In genomic region chr10:60677541-60678129, GRCh38 we compare ENCODE assay signal across 28 cellular contexts.
A peak's percentile ranks its signal among the peaks of the same experiment; 100 is the strongest.
DNase-seq lines count a peak whose midpoint lies in the region; ATAC-seq, FAIRE-seq and TF ChIP-seq lines count a peak whose summit lies in the region.
"Had no signal": no experiment of that assay in that cellular context is flagged by ENCODE, and none has a peak within 500 bp of the region (broad histone marks: within the 10 kb centered on the region; RNA-seq: fewer than 3 reads in every experiment).

No MANE protein-coding gene starts in this region.

- H2AFZ ChIP-seq in GM23338 (no peak overlapping the region), astrocyte (ENCODE audit: low read depth, low read length) (no peak overlapping the region)
- H2AFZ ChIP-seq: PC-9 had no signal

- ATAC-seq in GM23338, result peak; percentile 72
- ATAC-seq: activated naive CD8-positive, alpha-beta T cell treated with anti-CD3 and anti-CD28 coated beads, Interleukin-2, amount 50 U/mL, for 24 hours had no signal

- no peak overlapping the region for H3K27ac ChIP-seq in GM23338 (ENCODE audit: low read depth)
- H3K27ac ChIP-seq in astrocyte (ENCODE audit: low read depth, low read length), result no peak overlapping the region
- peak overlapping the region in 1 of 2 donors; percentile 41 for H3K27ac ChIP-seq in kidney (ENCODE audit: low read depth in 2 of 2, low read length in 2 of 2)
- H3K27ac ChIP-seq: epithelial cell of prostate, PC-9, VCaP had no signal

- H3K9me3 Mint-ChIP-seq in GM23338 (peaks cover 11% of the 10 kb centered on the region), astrocyte (ENCODE audit: unreplicated experiment) (peaks cover 6% of the 10 kb centered on the region)
- H3K9me3 Mint-ChIP-seq: activated naive CD8-positive, alpha-beta T cell treated with anti-CD3 and anti-CD28 coated beads, Interleukin-2, amount 50 U/mL, for 24 hours had no signal

- TF ChIP-seq CTCF in GM23338 (conservative IDR thresholded peaks at IDR 0.05; ENCODE audit: low read depth in 2 of 2) (no peak), astrocyte (IDR thresholded peaks at IDR 0.05; ENCODE audit: insufficient read depth, low read depth, low read length) (no peak), kidney (IDR thresholded peaks at IDR 0.05; ENCODE audit: borderline replicate concordance, extremely low read depth, insufficient read depth) (no peak)

- no peak overlapping the region for H3K4me3 Mint-ChIP-seq in GM23338
- H3K4me3 Mint-ChIP-seq in astrocyte (ENCODE audit: unreplicated experiment), result no peak overlapping the region
- H3K4me3 Mint-ChIP-seq: activated naive CD8-positive, alpha-beta T cell treated with anti-CD3 and anti-CD28 coated beads, Interleukin-2, amount 50 U/mL, for 24 hours; brain; type B pancreatic cell had no signal

- H3K9ac ChIP-seq in astrocyte (ENCODE audit: low read length) (no peak overlapping the region), kidney (ENCODE audit: low read length in 2 of 2) (no peak overlapping the region)

- H3K36me3 Mint-ChIP-seq in GM23338 (ENCODE audit: low read depth) (peaks cover 26% of the 10 kb centered on the region), astrocyte (ENCODE audit: low read depth, unreplicated experiment) (no peaks in the 10 kb centered on the region)
- H3K36me3 Mint-ChIP-seq: brain had no signal

- DNase-seq in GM23338 (ENCODE audit: low spot score), result no peak
- DNase-seq in astrocyte (ENCODE audit: low read depth), result peak; percentile 25
- DNase-seq in kidney, result no peak
- DNase-seq in renal cortical epithelial cell (ENCODE audit: low read depth), result peak; percentile 56
- no peak for DNase-seq in HPDE6-E6E7 (ENCODE audit: extremely low spot score)
- DNase-seq in DMS 273 (lab: John Stamatoyannopoulos, UW; ENCODE audit: unreplicated experiment), result no peak
- DNase-seq in NCI-H187 treated with DMSO at 0.1 percent for 48 hours (lab: John Stamatoyannopoulos, UW), result no peak
- DNase-seq in SKM-1 treated with dmso at 0.1 percent for 144 hours (lab: John Stamatoyannopoulos, UW; ENCODE audit: unreplicated experiment), result no peak
- DNase-seq: activated CD4-positive, alpha-beta T cell treated with anti-CD3 and anti-CD28 coated beads for 48 hours; activated gamma-delta T cell treated with Interleukin-2 at 50 U/mL for 16 hours; activated naive CD8-positive, alpha-beta T cell treated with anti-CD3 and anti-CD28 coated beads, Interleukin-2, amount 50 U/mL, for 24 hours; activated T-cell treated with anti-CD3 and anti-CD28 coated beads, Interleukin-2, amount 50 U/mL, for 1 hour; C1 segment of cervical spinal cord; COR-L47; DMS79 treated with DMSO at 0.1 percent for 48 hours; glutamatergic neuron; NCI-H1694; NCI-H524 treated with DMSO at 0.1 percent for 48 hours; NK-92 treated with Interleukin-12 subunit alpha and Interleukin-12 subunit beta, amount 100 ng/mL, for 24 hours; nucleus accumbens; PC-9; Right ventricle myocardium superior; T-helper 9 cell had no signal

- H3K27ac Mint-ChIP-seq in GM23338, result no peak overlapping the region
- no peak overlapping the region for H3K27ac Mint-ChIP-seq in astrocyte (ENCODE audit: unreplicated experiment)
- H3K27ac Mint-ChIP-seq: activated naive CD8-positive, alpha-beta T cell treated with anti-CD3 and anti-CD28 coated beads, Interleukin-2, amount 50 U/mL, for 24 hours; type B pancreatic cell had no signal

- peaks cover 20% of the 10 kb centered on the region for H3K4me1 Mint-ChIP-seq in GM23338
- peaks cover 5% of the 10 kb centered on the region for H3K4me1 Mint-ChIP-seq in astrocyte (ENCODE audit: low read depth, unreplicated experiment)
- H3K4me1 Mint-ChIP-seq: activated naive CD8-positive, alpha-beta T cell treated with anti-CD3 and anti-CD28 coated beads, Interleukin-2, amount 50 U/mL, for 24 hours had no signal

- FAIRE-seq in astrocyte (lab: Jason Lieb, UNC), result no peak
- peak; percentile 42 for FAIRE-seq in kidney (lab: Jason Lieb, UNC)
- FAIRE-seq: GM18507 had no signal

- H3K27me3 Mint-ChIP-seq in GM23338 (ENCODE audit: insufficient read depth, low read depth, poor library complexity) (peaks cover 11% of the 10 kb centered on the region), astrocyte (ENCODE audit: low read depth, unreplicated experiment) (no peaks in the 10 kb centered on the region)
- H3K27me3 Mint-ChIP-seq: type B pancreatic cell had no signal

- H3K4me1 ChIP-seq in GM23338 (ENCODE audit: insufficient read depth) (0 out of 2 replicates have a peak, but pooled peaks cover 4% of the 10 kb centered on the region), astrocyte (ENCODE audit: insufficient read depth, low read length) (peaks cover 3% of the 10 kb centered on the region), kidney (ENCODE audit: control insufficient read depth in 1 of 2, insufficient read depth in 1 of 2, low read depth in 1 of 2, low read length in 2 of 2) (peaks cover 2 to 8% of the 10 kb centered on the region in 2 donors)

- H3K27me3 ChIP-seq in GM23338 (ENCODE audit: insufficient read depth) (no peaks in the 10 kb centered on the region), astrocyte (ENCODE audit: insufficient read depth, low read length) (no peaks in the 10 kb centered on the region)

- H3K36me3 ChIP-seq in GM23338 (ENCODE audit: insufficient read depth) (no peaks in the 10 kb centered on the region), astrocyte (ENCODE audit: insufficient read depth, low read length) (no peaks in the 10 kb centered on the region), kidney (ENCODE audit: control insufficient read depth in 1 of 2, insufficient read depth in 2 of 2, low read length in 2 of 2) (no peaks in the 10 kb centered on the region)

- H3K79me2 ChIP-seq in GM23338 (replicated peaks; ENCODE audit: insufficient read depth), result no peaks in the 10 kb centered on the region
- H3K79me2 ChIP-seq in astrocyte (ENCODE audit: insufficient read depth, low read length), result no peaks in the 10 kb centered on the region

- no peaks in the 10 kb centered on the region for H3F3A ChIP-seq in GM23338 (replicated peaks; ENCODE audit: low read depth)

- H3K9me2 ChIP-seq in GM23338 (ENCODE audit: insufficient read depth), result no peaks in the 10 kb centered on the region

- no peaks in the 10 kb centered on the region for H3K9me3 ChIP-seq in astrocyte (ENCODE audit: insufficient read depth, low read depth, low read length)
- no peaks in the 10 kb centered on the region for H3K9me3 ChIP-seq in kidney (ENCODE audit: control insufficient read depth in 1 of 2, low read length in 2 of 2)

- intact Hi-C loops in kidney (cut with DNase I), result no loop called here

- H3K4me2 ChIP-seq in GM23338 (no peak overlapping the region), astrocyte (ENCODE audit: low read length) (peak overlapping the region; percentile 42)
- H3K4me2 ChIP-seq: PC-9 had no signal

- H4K20me1 ChIP-seq in GM23338 (replicated peaks; ENCODE audit: insufficient read depth) (no peaks in the 10 kb centered on the region), astrocyte (ENCODE audit: insufficient read depth, low read length) (no peaks in the 10 kb centered on the region)

- H3K4me3 ChIP-seq in GM23338 (no peak overlapping the region), astrocyte (ENCODE audit: insufficient read depth, low read depth, low read length) (no peak overlapping the region), kidney (ENCODE audit: low read length in 2 of 2) (no peak overlapping the region)
- H3K4me3 ChIP-seq: PC-9 had no signal

TF ChIP-seq in GM23338, 12 proteins besides CTCF, POLR2A, EP300 and RAD21 (continues in another document):
- TF ChIP-seq ETS1 (IDR thresholded peaks at IDR 0.05) (no peak), JUNB (IDR thresholded peaks at IDR 0.05; ENCODE audit: unreplicated experiment) (no peak), NANOG (IDR thresholded peaks at IDR 0.05; ENCODE audit: borderline replicate concordance) (no peak)

Comparison
In these comparisons a context has a peak if more than half of its experiments do, and no peak if none do; other contexts are left out.
1. DNase-seq: peak in astrocyte (single experiment) and renal cortical epithelial cell (single experiment); none in GM23338 (single experiment), kidney (single experiment), HPDE6-E6E7 (single experiment), DMS 273 (single experiment), NCI-H187 treated with DMSO at 0.1 percent for 48 hours (single experiment) and SKM-1 treated with dmso at 0.1 percent for 144 hours (single experiment).